Comparison of ENCODE assay signal across 9 cellular contexts in genomic region chr3:195590381-195590780, GRCh38. TPM values are rescaled to one million over a fixed set of nuclear protein-coding genes. Genes with fewer than 3 reads are reported as not detected.
"Had no signal": no experiment of that assay in that cellular context is flagged by ENCODE, and none has a peak within 500 bp of the region (broad histone marks: within the 10 kb centered on the region; RNA-seq: fewer than 3 reads in every experiment).

No MANE protein-coding gene starts in this region.

RNA-seq across cellular contexts. Expression of gene APOD, which starts 6.6 kb away (rescaled TPM):
- total RNA-seq: activated CD4-positive, alpha-beta memory T cell treated with anti-CD3 and anti-CD28 coated beads, Interleukin-2, amount 10 ng/mL, durations not matched to agents 7 days and 5 days; activated CD4-positive, alpha-beta T cell treated with anti-CD3 and anti-CD28 coated beads for 36 hours; activated CD4-positive, alpha-beta T cell treated with anti-CD3 and anti-CD28 coated beads, Interleukin-2, amount 10 ng/mL, durations not matched to agents 7 days and 5 days; activated CD8-positive, alpha-beta memory T cell treated with anti-CD3 and anti-CD28 coated beads for 36 hours; activated CD8-positive, alpha-beta T cell treated with anti-CD3 and anti-CD28 coated beads for 36 hours; activated CD8-positive, alpha-beta T cell treated with anti-CD3 and anti-CD28 coated beads, Interleukin-2, amount 10 ng/mL, durations not matched to agents 7 days and 5 days; T-helper 17 cell; T-helper 2 cell treated with Interferon-gamma antibody and Interleukin-4, amounts not matched to agents 100 ng/mL and 5 ng/mL, for 36 hours; WTC11 had no signal
